Comparison of ENCODE assay signal across 16 cellular contexts in genomic region chr12:50415899-50416479, GRCh38. TPM values are rescaled to one million over a fixed set of nuclear protein-coding genes. Genes with fewer than 3 reads are reported as not detected.
"Had no signal": no experiment of that assay in that cellular context is flagged by ENCODE, and none has a peak within 500 bp of the region (broad histone marks: within the 10 kb centered on the region; RNA-seq: fewer than 3 reads in every experiment).

No MANE protein-coding gene starts in this region.

- H3K27ac ChIP-seq: colonic mucosa, pancreas, tibial nerve had no signal

- ATAC-seq: activated naive CD8-positive, alpha-beta T cell treated with anti-CD3 and anti-CD28 coated beads, Interleukin-2, amount 50 U/mL, for 24 hours; left ventricle myocardium superior; pancreas had no signal

- H3K27me3 Mint-ChIP-seq: activated naive CD8-positive, alpha-beta T cell treated with anti-CD3 and anti-CD28 coated beads, Interleukin-2, amount 50 U/mL, for 24 hours had no signal

- H3K9me3 ChIP-seq: colonic mucosa, pancreas, SK-N-SH, tibial nerve had no signal

- H3K4me3 Mint-ChIP-seq: activated naive CD8-positive, alpha-beta T cell treated with anti-CD3 and anti-CD28 coated beads, Interleukin-2, amount 50 U/mL, for 24 hours had no signal

- H3K9me3 Mint-ChIP-seq: activated naive CD8-positive, alpha-beta T cell treated with anti-CD3 and anti-CD28 coated beads, Interleukin-2, amount 50 U/mL, for 24 hours had no signal

- H3K27ac Mint-ChIP-seq: activated naive CD8-positive, alpha-beta T cell treated with anti-CD3 and anti-CD28 coated beads, Interleukin-2, amount 50 U/mL, for 24 hours had no signal

- H3K36me3 ChIP-seq: colonic mucosa, pancreas had no signal

- H3K9ac ChIP-seq: SK-N-SH had no signal

- H3K4me1 ChIP-seq: colonic mucosa, pancreas had no signal

- H3K27me3 ChIP-seq: colonic mucosa, pancreas, tibial nerve had no signal

- H3K4me3 ChIP-seq: colonic mucosa, pancreas, tibial nerve had no signal

- DNase-seq: activated CD4-positive, CD25-positive, alpha-beta regulatory T cell; activated naive CD8-positive, alpha-beta T cell treated with anti-CD3 and anti-CD28 coated beads, Interleukin-2, amount 50 U/mL, for 24 hours; activated T-cell treated with anti-CD3 and anti-CD28 coated beads, Interleukin-2, amount 50 U/mL, for 48 hours; colonic mucosa; effector CD8-positive, alpha-beta T cell; left ventricle myocardium superior; pancreas; SK-N-SH; small intestine had no signal

RNA-seq across cellular contexts. Expression of gene FAM186A, which starts 19.6 kb away (rescaled TPM):
- total RNA-seq: astrocyte; colonic mucosa; epithelial cell of proximal tubule; kidney epithelial cell; left ventricle myocardium superior; mesenteric fat pad; pancreas; T-helper 1 cell treated with Interleukin-12 subunit alpha and Interleukin-12 subunit beta and Interleukin-4 antibody, amounts not matched to agents 30 ng/mL and 1 ng/mL, for 36 hours; tibial nerve had no signal
- polyA plus RNA-seq: neural cell, SK-N-SH, small intestine had no signal
